9 cellular contexts compared by ENCODE assay signal in the genomic region with DNA sequence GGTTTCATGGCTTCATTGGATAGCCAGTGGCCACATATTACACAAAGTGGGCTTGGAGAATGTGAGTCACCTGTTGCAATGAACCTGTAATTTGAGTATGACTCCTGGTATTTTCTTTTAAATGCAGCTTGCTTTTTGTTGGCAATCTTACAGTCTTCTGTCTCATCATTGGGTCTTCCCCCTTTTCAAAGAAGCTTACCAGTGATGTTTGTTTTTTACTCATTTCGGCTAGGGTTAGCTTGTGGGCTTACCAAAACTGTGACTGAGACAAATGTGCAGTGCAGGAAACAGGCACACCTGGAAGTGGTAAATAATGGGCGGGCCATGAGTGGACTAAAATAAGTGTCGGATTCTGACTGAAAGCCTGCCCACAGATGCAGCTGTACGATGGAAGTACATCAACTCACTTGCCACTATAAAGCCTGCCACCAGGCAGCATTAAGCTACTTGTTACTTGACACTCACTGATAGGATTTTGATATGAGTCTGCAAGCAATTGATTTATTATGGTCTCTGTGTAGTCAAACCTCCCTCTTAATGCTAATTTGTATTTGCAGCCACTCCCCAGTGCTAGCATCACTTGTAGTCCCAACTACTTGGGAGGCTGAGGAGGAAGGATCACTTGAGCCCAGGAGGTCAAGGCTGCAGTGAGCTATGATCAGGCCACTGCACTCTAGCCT. TPM values are rescaled to one million over a fixed set of nuclear protein-coding genes. Genes with fewer than 3 reads are reported as not detected.
DNase-seq lines count a peak whose midpoint lies in the region; ATAC-seq, FAIRE-seq and TF ChIP-seq lines count a peak whose summit lies in the region.
"Had no signal": no experiment of that assay in that cellular context is flagged by ENCODE, and none has a peak within 500 bp of the region (broad histone marks: within the 10 kb centered on the region; RNA-seq: fewer than 3 reads in every experiment).

No MANE protein-coding gene starts in this region.

- no peaks in the 10 kb centered on the region for H3K36me3 ChIP-seq in kidney (ENCODE audit: control insufficient read depth in 1 of 2, insufficient read depth in 2 of 2, low read length in 2 of 2)

- H3K4me3 Mint-ChIP-seq in activated CD4-positive, alpha-beta T cell treated with anti-CD3 and anti-CD28 coated beads, Interleukin-2, amount 10 ng/mL, durations not matched to agents 24 days and 14 days = peak overlapping the region; percentile 15

- FAIRE-seq in kidney (lab: Jason Lieb, UNC) = no peak

- H3K9me3 Mint-ChIP-seq in activated CD4-positive, alpha-beta T cell treated with anti-CD3 and anti-CD28 coated beads, Interleukin-2, amount 10 ng/mL, durations not matched to agents 24 days and 14 days = no peaks in the 10 kb centered on the region

- no peaks in the 10 kb centered on the region for H3K9me3 ChIP-seq in kidney (ENCODE audit: control insufficient read depth in 1 of 2, low read length in 2 of 2)

- no peak overlapping the region for H3K27ac ChIP-seq in kidney (ENCODE audit: low read depth in 2 of 2, low read length in 2 of 2)
- H3K27ac ChIP-seq: C4-2B had no signal

- H3K4me1 Mint-ChIP-seq in activated CD4-positive, alpha-beta T cell treated with anti-CD3 and anti-CD28 coated beads, Interleukin-2, amount 10 ng/mL, durations not matched to agents 24 days and 14 days = peaks cover 35% of the 10 kb centered on the region

- H3K27ac Mint-ChIP-seq in activated CD4-positive, alpha-beta T cell treated with anti-CD3 and anti-CD28 coated beads, Interleukin-2, amount 10 ng/mL, durations not matched to agents 24 days and 14 days = peak overlapping the region; percentile 74

- TF ChIP-seq CTCF in kidney (IDR thresholded peaks at IDR 0.05; ENCODE audit: borderline replicate concordance, extremely low read depth, insufficient read depth) = no peak

- H3K27me3 Mint-ChIP-seq in activated CD4-positive, alpha-beta T cell treated with anti-CD3 and anti-CD28 coated beads, Interleukin-2, amount 10 ng/mL, durations not matched to agents 24 days and 14 days = peaks cover 18% of the 10 kb centered on the region

- intact Hi-C loops in activated CD4-positive, alpha-beta T cell treated with anti-CD3 and anti-CD28 coated beads, Interleukin-2, amount 10 ng/mL, durations not matched to agents 24 days and 14 days (cut with micrococcal nuclease) = loop anchor here (1.0 to 10.0 kb wide), 8 partner anchors 7 to 989 kb away; a partner anchor contains a TSS
- intact Hi-C loops in kidney (cut with DNase I) = no loop called here

- ATAC-seq in HG03108 (IDR thresholded peaks at IDR 0.05; ENCODE audit: unreplicated experiment) = peak; percentile 78

- peaks cover 0 to 7% of the 10 kb centered on the region in 2 donors for H3K4me1 ChIP-seq in kidney (ENCODE audit: control insufficient read depth in 1 of 2, insufficient read depth in 1 of 2, low read depth in 1 of 2, low read length in 2 of 2)

- DNase-seq in activated CD8-positive, alpha-beta memory T cell treated with anti-CD3 and anti-CD28 coated beads for 24 hours = peak; percentile 67
- DNase-seq in activated CD8-positive, alpha-beta memory T cell treated with anti-CD3 and anti-CD28 coated beads, Interleukin-2, amount 50 U/mL, for 48 hours = no peak
- DNase-seq in activated CD4-positive, alpha-beta T cell treated with anti-CD3 and anti-CD28 coated beads, Interleukin-2, amount 10 ng/mL, durations not matched to agents 24 days and 14 days = peak; percentile 86
- DNase-seq in stimulated activated CD4-positive, alpha-beta T cell treated with anti-CD3 and anti-CD28 coated beads, Interleukin-1b, Interleukin-23, amount 100 ng/mL, for 48 hours = peak; percentile 81
- DNase-seq in kidney (no peak), UCSD-AML1 (lab: John Stamatoyannopoulos, UW; ENCODE audit: unreplicated experiment) (no peak), anterior cingulate cortex (lab: John Stamatoyannopoulos, UW) (no peak)

- no peak overlapping the region for H3K4me3 ChIP-seq in kidney (ENCODE audit: low read length in 2 of 2)

- no peaks in the 10 kb centered on the region for H3K36me3 Mint-ChIP-seq in activated CD4-positive, alpha-beta T cell treated with anti-CD3 and anti-CD28 coated beads, Interleukin-2, amount 10 ng/mL, durations not matched to agents 24 days and 14 days (ENCODE audit: low read depth)

- no peak overlapping the region for H3K9ac ChIP-seq in kidney (ENCODE audit: low read length in 2 of 2)

RNA-seq across cellular contexts. Expression of a gene that starts 4.2 kb away (rescaled TPM):
- 0.47 and 0.69 TPM in 2 replicates for total RNA-seq in activated CD4-positive, alpha-beta T cell treated with anti-CD3 and anti-CD28 coated beads, Interleukin-2, amount 10 ng/mL, durations not matched to agents 24 days and 14 days
- total RNA-seq in kidney = 9.7 TPM
- 5.5 TPM for polyA plus RNA-seq in kidney (ENCODE audit: insufficient read depth, low read depth, low replicate concordance)

Comparison
In these comparisons a context has a peak if more than half of its experiments do, and no peak if none do; other contexts are left out.
1. DNase-seq: peak in activated CD8-positive, alpha-beta memory T cell treated with anti-CD3 and anti-CD28 coated beads for 24 hours (single experiment), activated CD4-positive, alpha-beta T cell treated with anti-CD3 and anti-CD28 coated beads, Interleukin-2, amount 10 ng/mL, durations not matched to agents 24 days and 14 days (single experiment) and stimulated activated CD4-positive, alpha-beta T cell treated with anti-CD3 and anti-CD28 coated beads, Interleukin-1b, Interleukin-23, amount 100 ng/mL, for 48 hours (single experiment); none in activated CD8-positive, alpha-beta memory T cell treated with anti-CD3 and anti-CD28 coated beads, Interleukin-2, amount 50 U/mL, for 48 hours (single experiment), kidney (single experiment), UCSD-AML1 (single experiment) and anterior cingulate cortex (0 of 58).